2 cellular contexts compared by ENCODE assay signal in the genomic region with DNA sequence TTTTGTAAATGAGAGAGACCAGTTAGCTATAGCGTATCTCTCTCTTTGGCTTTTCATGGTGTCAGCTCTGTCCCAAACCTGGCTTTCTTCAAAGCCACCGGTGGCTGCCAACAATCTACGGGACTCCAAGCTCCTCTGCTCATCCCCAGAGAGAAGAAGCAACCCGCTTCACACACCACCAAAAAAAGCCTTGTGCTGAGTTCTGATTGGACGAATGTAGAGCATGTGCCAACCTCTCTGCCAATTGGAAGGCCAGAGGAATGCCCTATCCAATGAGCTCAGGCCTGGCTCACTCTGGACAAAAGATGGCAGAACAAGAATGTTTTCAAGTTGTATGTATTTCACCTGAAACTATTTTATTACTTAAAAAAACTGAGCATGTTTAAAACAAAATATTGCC.
TF ChIP-seq lines count a peak whose summit lies in the region.

No MANE protein-coding gene starts in this region.

TF ChIP-seq in IMR-90, 13 proteins besides CTCF, POLR2A, EP300 and RAD21 (continued from another document):
- TF ChIP-seq, protein P1, sequence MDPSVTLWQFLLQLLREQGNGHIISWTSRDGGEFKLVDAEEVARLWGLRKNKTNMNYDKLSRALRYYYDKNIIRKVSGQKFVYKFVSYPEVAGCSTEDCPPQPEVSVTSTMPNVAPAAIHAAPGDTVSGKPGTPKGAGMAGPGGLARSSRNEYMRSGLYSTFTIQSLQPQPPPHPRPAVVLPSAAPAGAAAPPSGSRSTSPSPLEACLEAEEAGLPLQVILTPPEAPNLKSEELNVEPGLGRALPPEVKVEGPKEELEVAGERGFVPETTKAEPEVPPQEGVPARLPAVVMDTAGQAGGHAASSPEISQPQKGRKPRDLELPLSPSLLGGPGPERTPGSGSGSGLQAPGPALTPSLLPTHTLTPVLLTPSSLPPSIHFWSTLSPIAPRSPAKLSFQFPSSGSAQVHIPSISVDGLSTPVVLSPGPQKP (IDR thresholded peaks at IDR 0.05; ENCODE audit: borderline replicate concordance, low read depth, low read length) = no peak
TF ChIP-seq in IMR-90: peak in this region for 1.

TF ChIP-seq in SK-N-SH treated with all-trans-retinoic acid at 6 μM for 48 hours, 23 proteins besides CTCF, POLR2A, EP300 and RAD21 (continued from another document):
- TF ChIP-seq, protein P2, sequence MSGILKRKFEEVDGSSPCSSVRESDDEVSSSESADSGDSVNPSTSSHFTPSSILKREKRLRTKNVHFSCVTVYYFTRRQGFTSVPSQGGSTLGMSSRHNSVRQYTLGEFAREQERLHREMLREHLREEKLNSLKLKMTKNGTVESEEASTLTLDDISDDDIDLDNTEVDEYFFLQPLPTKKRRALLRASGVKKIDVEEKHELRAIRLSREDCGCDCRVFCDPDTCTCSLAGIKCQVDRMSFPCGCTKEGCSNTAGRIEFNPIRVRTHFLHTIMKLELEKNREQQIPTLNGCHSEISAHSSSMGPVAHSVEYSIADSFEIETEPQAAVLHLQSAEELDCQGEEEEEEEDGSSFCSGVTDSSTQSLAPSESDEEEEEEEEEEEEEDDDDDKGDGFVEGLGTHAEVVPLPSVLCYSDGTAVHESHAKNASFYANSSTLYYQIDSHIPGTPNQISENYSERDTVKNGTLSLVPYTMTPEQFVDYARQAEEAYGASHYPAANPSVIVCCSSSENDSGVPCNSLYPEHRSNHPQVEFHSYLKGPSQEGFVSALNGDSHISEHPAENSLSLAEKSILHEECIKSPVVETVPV (CRISPR knock-in tag; IDR thresholded peaks at IDR 0.05) = no peak
- no peak for TF ChIP-seq TCF4 (CRISPR knock-in tag; IDR thresholded peaks at IDR 0.05; ENCODE audit: borderline replicate concordance)
- TF ChIP-seq ARNTL (CRISPR knock-in tag; IDR thresholded peaks at IDR 0.05; ENCODE audit: borderline replicate concordance, low read depth) = no peak
- no peak for TF ChIP-seq ESRRG (CRISPR knock-in tag; IDR thresholded peaks at IDR 0.05)
- TF ChIP-seq ZFP30 (CRISPR knock-in tag; IDR thresholded peaks at IDR 0.05) = no peak
- no peak for TF ChIP-seq CSDC2 (CRISPR knock-in tag; IDR thresholded peaks at IDR 0.05)
- TF ChIP-seq ZNF8 (CRISPR knock-in tag; IDR thresholded peaks at IDR 0.05) = no peak
- TF ChIP-seq OSR1 (CRISPR knock-in tag; IDR thresholded peaks at IDR 0.05) = no peak
- no peak for TF ChIP-seq ZNF70 (CRISPR knock-in tag; IDR thresholded peaks at IDR 0.05)
- TF ChIP-seq ZC3H10 (CRISPR knock-in tag; IDR thresholded peaks at IDR 0.05) = no peak
